In genomic region chr3:101780661-101781060, GRCh38 we compare ENCODE assay signal across 8 cellular contexts. TPM values are rescaled to one million over a fixed set of nuclear protein-coding genes. Genes with fewer than 3 reads are reported as not detected.
DNase-seq lines count a peak whose midpoint lies in the region; ATAC-seq and TF ChIP-seq lines count a peak whose summit lies in the region.

No MANE protein-coding gene starts in this region.

- peaks cover 6% of the 10 kb centered on the region for H3K36me3 ChIP-seq in fibroblast of lung (ENCODE audit: control insufficient read depth, insufficient read depth, low read length)

- no peak for ATAC-seq in GM21786 (IDR thresholded peaks at IDR 0.05; ENCODE audit: unreplicated experiment)
- no peak for ATAC-seq in HG02981 (IDR thresholded peaks at IDR 0.05; ENCODE audit: unreplicated experiment)
- no peak for ATAC-seq in GM21737 (IDR thresholded peaks at IDR 0.05; ENCODE audit: unreplicated experiment)
- no peak for ATAC-seq in HG02759 (IDR thresholded peaks at IDR 0.05; ENCODE audit: unreplicated experiment)

- no peak overlapping the region for H3K27ac ChIP-seq in fibroblast of lung (ENCODE audit: insufficient read depth, low read length)

- H3K4me1 ChIP-seq in fibroblast of lung (ENCODE audit: control insufficient read depth, extremely low read depth, insufficient read depth, low read length) = peaks cover 5% of the 10 kb centered on the region

- H3K27me3 ChIP-seq in fibroblast of lung (ENCODE audit: control insufficient read depth, insufficient read depth, low read length) = no peaks in the 10 kb centered on the region

- H3K4me3 ChIP-seq in GM08714 (ENCODE audit: low read length) (0 out of 2 replicates have a peak overlapping the region, but pooled peaks have one; percentile 35), fibroblast of lung (replicated peaks in 1 of 4; ENCODE audit: control extremely low read depth in 1 of 4, insufficient read depth in 1 of 4, low read depth in 3 of 4, low read length in 4 of 4) (peak overlapping the region; percentile 23 to 86 (median 76))

- no peak overlapping the region for H3K9ac ChIP-seq in fibroblast of lung (ENCODE audit: insufficient read depth, low read length)

- DNase-seq in SHP77 (lab: John Stamatoyannopoulos, UW) (peak; percentile 2 to 31), fibroblast of lung (ENCODE audit: low read depth in 2 of 2) (peak; percentile 89), putamen (ENCODE audit: low spot score) (peak; percentile 55)

- H4K20me1 ChIP-seq in fibroblast of lung (ENCODE audit: control insufficient read depth, extremely low read depth, insufficient read depth, low read length) = no peaks in the 10 kb centered on the region

- peaks cover 8% of the 10 kb centered on the region for H3K79me2 ChIP-seq in fibroblast of lung (ENCODE audit: control insufficient read depth, insufficient read depth, low read length)

- H3K9me3 ChIP-seq in fibroblast of lung (ENCODE audit: control insufficient read depth, insufficient read depth, low read depth, low read length) = no peaks in the 10 kb centered on the region

- no peak overlapping the region for H2AFZ ChIP-seq in fibroblast of lung (ENCODE audit: low read length)

- H3K4me2 ChIP-seq in fibroblast of lung (ENCODE audit: extremely low read depth, insufficient read depth, low read length) = peak overlapping the region; percentile 93

- TF ChIP-seq CTCF in fibroblast of lung (conservative IDR thresholded peaks at IDR 0.05 in 1 of 2, IDR thresholded peaks at IDR 0.05 in 1 of 2; ENCODE audit: low read depth in 1 of 2, low read length in 2 of 2) = no peak

RNA-seq across cellular contexts. Expression of gene NXPE3, which starts 1.6 kb away (rescaled TPM):
- 16.4 and 26.9 TPM in 2 replicates for total RNA-seq in fibroblast of lung
- polyA plus RNA-seq in fibroblast of lung = 27.9 and 32.5 TPM in 2 replicates
- 14.1 and 19.8 TPM in 2 replicates for polyA plus RNA-seq in fibroblast of lung (2012)
- 30.7 and 33.7 TPM in 2 replicates for polyA minus RNA-seq in fibroblast of lung (ENCODE audit: low replicate concordance)

RNA-seq across cellular contexts. Expression of gene CEP97, which starts 56.2 kb away (rescaled TPM):
- 10.1 and 10.8 TPM in 2 replicates for total RNA-seq in fibroblast of lung
- polyA plus RNA-seq in fibroblast of lung = 2.0 and 2.7 TPM in 2 replicates
- 2.6 and 3.8 TPM in 2 replicates for polyA plus RNA-seq in fibroblast of lung (2012)
- polyA minus RNA-seq in fibroblast of lung (ENCODE audit: low replicate concordance) = 4.7 and 7.2 TPM in 2 replicates

Comparison
In these comparisons a context has a peak if more than half of its experiments do, and no peak if none do; other contexts are left out.
1. DNase-seq: peak in every context shown above with its lines; median percentile 89 in fibroblast of lung; 55 in putamen; 16 in SHP77.